10 cellular contexts compared by ENCODE assay signal in the genomic region with DNA sequence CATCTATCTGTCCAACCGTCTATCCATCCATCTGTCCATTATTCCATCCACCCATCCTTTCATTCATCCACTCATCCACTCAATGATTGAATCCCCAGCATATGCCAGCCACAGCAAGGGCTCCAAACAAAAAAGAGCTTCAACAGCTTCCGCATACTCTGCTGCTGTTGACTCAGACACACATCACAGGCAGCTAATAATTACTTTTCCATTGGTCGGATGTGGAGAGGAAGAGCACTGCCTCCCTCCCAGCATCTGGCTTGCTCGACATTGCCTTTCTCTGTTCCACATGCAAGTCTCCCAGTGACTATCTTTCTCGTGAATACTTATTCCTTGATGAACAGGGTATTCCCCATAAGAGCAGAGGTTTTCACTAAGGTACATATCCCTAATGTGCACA.
DNase-seq lines count a peak whose midpoint lies in the region; ATAC-seq and TF ChIP-seq lines count a peak whose summit lies in the region.
"Had no signal": no experiment of that assay in that cellular context is flagged by ENCODE, and none has a peak within 500 bp of the region (broad histone marks: within the 10 kb centered on the region; RNA-seq: fewer than 3 reads in every experiment).

No MANE protein-coding gene starts in this region.

- H3K36me3 ChIP-seq in BLaER1: no peaks in the 10 kb centered on the region
- H3K36me3 ChIP-seq: vagina had no signal

- H3K4me2 ChIP-seq in BLaER1: peak overlapping the region; percentile 79; the same call in 1 of the 2 replicates
- H3K4me2 ChIP-seq: KMS-11 had no signal

- H3K4me1 ChIP-seq in BLaER1: peaks cover 54% of the 10 kb centered on the region

- H3K27ac ChIP-seq in BLaER1: no peak overlapping the region
- H3K27ac ChIP-seq: KMS-11, vagina had no signal

- H4K20me1 ChIP-seq in BLaER1: no peaks in the 10 kb centered on the region

- H3K9ac ChIP-seq in BLaER1: no peak overlapping the region
- H3K9ac ChIP-seq: KMS-11 had no signal

- peak overlapping the region; percentile 92 for H3K27ac Mint-ChIP-seq in activated CD4-positive, alpha-beta memory T cell treated with anti-CD3 and anti-CD28 coated beads for 36 hours

- H3K27me3 Mint-ChIP-seq in activated CD4-positive, alpha-beta memory T cell treated with anti-CD3 and anti-CD28 coated beads for 36 hours: no peaks in the 10 kb centered on the region

- DNase-seq in HT1080 (ENCODE audit: low read depth) (peak; percentile 92), iris pigment epithelial cell (ENCODE audit: low read depth) (peak; percentile 80), GM10266 (ENCODE audit: extremely low spot score) (no peak), DMS114 treated with DMSO at 0.1 percent for 48 hours (lab: John Stamatoyannopoulos, UW; ENCODE audit: unreplicated experiment) (no peak), ecto neural progenitor cell (ENCODE audit: low spot score) (no peak)
- no peak for DNase-seq in activated CD4-positive, alpha-beta memory T cell treated with anti-CD3 and anti-CD28 coated beads for 36 hours

- intact Hi-C loops in activated CD4-positive, alpha-beta memory T cell treated with anti-CD3 and anti-CD28 coated beads for 36 hours (cut with micrococcal nuclease): loop anchor here (2.0 to 5.0 kb wide), 3 partner anchors 49 to 175 kb away; partner anchors contain the start of gene HIVEP3

- peaks cover 91% of the 10 kb centered on the region for H3K4me1 Mint-ChIP-seq in activated CD4-positive, alpha-beta memory T cell treated with anti-CD3 and anti-CD28 coated beads for 36 hours (ENCODE audit: low read depth)

- no peaks in the 10 kb centered on the region for H3K27me3 ChIP-seq in BLaER1
- H3K27me3 ChIP-seq: vagina had no signal

- H3K9me3 Mint-ChIP-seq in activated CD4-positive, alpha-beta memory T cell treated with anti-CD3 and anti-CD28 coated beads for 36 hours: no peaks in the 10 kb centered on the region

- H3K4me3 ChIP-seq in BLaER1: no peak overlapping the region
- H3K4me3 ChIP-seq: vagina had no signal

- ATAC-seq in GM21717 (IDR thresholded peaks at IDR 0.05; ENCODE audit: unreplicated experiment): no peak

- TF ChIP-seq CTCF in GM10266 (IDR thresholded peaks at IDR 0.05; ENCODE audit: control insufficient read depth, insufficient read depth, low read depth, missing control alignments): no peak

- CTCF ChIA-PET in activated CD4-positive, alpha-beta memory T cell treated with anti-CD3 and anti-CD28 coated beads for 36 hours (lab: Charles Lee): interaction anchor here (1.5 to 2.4 kb wide), 3 partner anchors 14 to 71 kb away, joined by 3 to 8 read pairs (median 3); no protein-coding TSS in a partner anchor

- no peaks in the 10 kb centered on the region for H3K9me3 ChIP-seq in BLaER1
- H3K9me3 ChIP-seq: vagina had no signal

- POLR2A ChIA-PET in activated CD4-positive, alpha-beta memory T cell treated with anti-CD3 and anti-CD28 coated beads for 36 hours (lab: Charles Lee): interaction anchor here (1.0 to 2.3 kb wide), 9 partner anchors 9 to 149 kb away, joined by 3 to 17 read pairs (median 4); no protein-coding TSS in a partner anchor

- H3K36me3 Mint-ChIP-seq in activated CD4-positive, alpha-beta memory T cell treated with anti-CD3 and anti-CD28 coated beads for 36 hours: no peaks in the 10 kb centered on the region

- peak overlapping the region; percentile 3 for H3K4me3 Mint-ChIP-seq in activated CD4-positive, alpha-beta memory T cell treated with anti-CD3 and anti-CD28 coated beads for 36 hours

Comparison
In these comparisons a context has a peak if more than half of its experiments do, and no peak if none do; other contexts are left out.
1. DNase-seq: peak in HT1080 (single experiment) and iris pigment epithelial cell (single experiment); none in activated CD4-positive, alpha-beta memory T cell treated with anti-CD3 and anti-CD28 coated beads for 36 hours (single experiment), GM10266 (single experiment), DMS114 treated with DMSO at 0.1 percent for 48 hours (single experiment) and ecto neural progenitor cell (single experiment).